ENCODE assay signal across 10 cellular contexts in genomic region chr19:19193926-19194325, GRCh38. TPM values are rescaled to one million over a fixed set of nuclear protein-coding genes. Genes with fewer than 3 reads are reported as not detected.
DNase-seq lines count a peak whose midpoint lies in the region; ATAC-seq and TF ChIP-seq lines count a peak whose summit lies in the region.
"Had no signal": no experiment of that assay in that cellular context is flagged by ENCODE, and none has a peak within 500 bp of the region (broad histone marks: within the 10 kb centered on the region; RNA-seq: fewer than 3 reads in every experiment).

No MANE protein-coding gene starts in this region.

- peak overlapping the region; percentile 96 for H3K4me3 Mint-ChIP-seq in endodermal cell

- H3K4me1 Mint-ChIP-seq in endodermal cell = peaks cover 8% of the 10 kb centered on the region

- peak overlapping the region; percentile 35 for H3K27ac Mint-ChIP-seq in endodermal cell

- no peaks in the 10 kb centered on the region for H3K27me3 ChIP-seq in heart left ventricle
- no peaks in the 10 kb centered on the region for H3K27me3 ChIP-seq in endodermal cell (ENCODE audit: control insufficient read depth, insufficient read depth, low read length, poor library complexity, severe bottlenecking)
- no peaks in the 10 kb centered on the region for H3K27me3 ChIP-seq in transverse colon

- TF ChIP-seq CTCF in heart left ventricle (IDR thresholded peaks at IDR 0.05) = no peak
- TF ChIP-seq CTCF in endodermal cell (conservative IDR thresholded peaks at IDR 0.05) = no peak
- no peak for TF ChIP-seq CTCF in transverse colon (IDR thresholded peaks at IDR 0.05)

- peaks cover 30% of the 10 kb centered on the region for H3K36me3 Mint-ChIP-seq in endodermal cell (ENCODE audit: low read depth)

- no peaks in the 10 kb centered on the region for H3K9me3 ChIP-seq in heart left ventricle
- no peaks in the 10 kb centered on the region for H3K9me3 ChIP-seq in endodermal cell (ENCODE audit: control insufficient read depth, low read length)
- H3K9me3 ChIP-seq in transverse colon = no peaks in the 10 kb centered on the region

- H3K27me3 Mint-ChIP-seq in endodermal cell (ENCODE audit: insufficient read depth) = no peaks in the 10 kb centered on the region

- no peak for TF ChIP-seq POLR2A in heart left ventricle (IDR thresholded peaks at IDR 0.05)
- TF ChIP-seq POLR2A in transverse colon (IDR thresholded peaks at IDR 0.05) = no peak

- H3K4me1 ChIP-seq in heart left ventricle (peaks cover 4 to 50% (median 36%) of the 10 kb centered on the region in 12 donors), endodermal cell (ENCODE audit: control insufficient read depth, insufficient read depth, low read length) (no peaks in the 10 kb centered on the region), transverse colon (peaks cover 6 to 48% (median 40%) of the 10 kb centered on the region in 4 donors)

- no peak overlapping the region for H3K9ac ChIP-seq in endodermal cell (ENCODE audit: extremely low read depth, low read length, poor library complexity, severe bottlenecking)

- DNase-seq in heart left ventricle = no peak
- no peak for DNase-seq in left cardiac atrium
- no peak for DNase-seq in endodermal cell
- no peak for DNase-seq in transverse colon
- DNase-seq in T1000 (lab: John Stamatoyannopoulos, UW) = no peak
- DNase-seq: central memory CD4-positive, alpha-beta T cell; stimulated activated naive CD4-positive, alpha-beta T cell treated with Interleukin-2 at 50 U/mL for 16 hours had no signal

- 44 to 59% (median 52%) methylated on average over 5 of the region's 5 CpGs for WGBS in heart left ventricle, 4 donors
- 89 to 91% methylated on average over 3 to 5 of the region's 5 CpGs for WGBS in endodermal cell (ENCODE audit: insufficient coverage in 1 of 2, insufficient read length in 1 of 2), 2 experiments
- 67 to 100% methylated on average over 1 to 5 of the region's 5 CpGs for WGBS in transverse colon (ENCODE audit: low coverage in 1 of 2), 2 donors

- H3K9me3 Mint-ChIP-seq in endodermal cell = no peaks in the 10 kb centered on the region

- in situ Hi-C loops in transverse colon (cut with MboI; ENCODE audit: low pct_ligation_motif_present in 1 of 4, low pct_unique_long_range_greater_than_20kb in 1 of 4, low sequenced_read_pairs in 3 of 4) = loop anchor here in 1 of 4 donors (25.0 kb wide), 1 partner anchor 293 kb away; no protein-coding TSS in a partner anchor

- ATAC-seq in heart left ventricle (no peak), left cardiac atrium (no peak), GM21723 (IDR thresholded peaks at IDR 0.05; ENCODE audit: unreplicated experiment) (no peak)

- H3K27ac ChIP-seq in heart left ventricle (peak overlapping the region in 11 of 12 donors; percentile 11 to 100 (median 100)), endodermal cell (ENCODE audit: low read depth, low read length) (no peak overlapping the region), transverse colon (peak overlapping the region; percentile 98 to 100 (median 99))

- peaks cover 0 to 40% (median 30%) of the 10 kb centered on the region in 9 donors for H3K36me3 ChIP-seq in heart left ventricle
- peaks cover 13% of the 10 kb centered on the region for H3K36me3 ChIP-seq in endodermal cell (ENCODE audit: control insufficient read depth, insufficient read depth, low read length)
- peaks cover 0 to 10% (median 3%) of the 10 kb centered on the region in 4 donors for H3K36me3 ChIP-seq in transverse colon

- intact Hi-C loops in heart left ventricle (cut with DNase I) = loop anchor here in 3 of 10 donors (2.0 to 10.0 kb wide), 3 partner anchors 127 to 301 kb away; partner anchors contain the start of genes MAU2 (in 3 of the 3) and SUGP1 (in 3 of the 3)
- intact Hi-C loops in left cardiac atrium (cut with DNase I) = loop anchor here in 1 of 2 donors (10.0 kb wide), 1 partner anchor 131 kb away; the partner anchor contains the start of genes MAU2 and SUGP1
- intact Hi-C loops in transverse colon (cut with DNase I; ENCODE audit: low total_unique reads) = no loop called here

- TF ChIP-seq EP300 in transverse colon (IDR thresholded peaks at IDR 0.05; ENCODE audit: low read depth) = no peak

- peak overlapping the region in 10 of 12 donors; percentile 63 to 100 (median 88) for H3K4me3 ChIP-seq in heart left ventricle
- H3K4me3 ChIP-seq in endodermal cell (ENCODE audit: low read length) = no peak overlapping the region
- H3K4me3 ChIP-seq in transverse colon = peak overlapping the region in 1 of 4 donors; percentile 89

RNA-seq across cellular contexts. Expression of gene RFXANK, which starts 1.9 kb away (rescaled TPM):
- 10 to 100 TPM; 26.5 to 45.7 (median 39.5) TPM for total RNA-seq in heart left ventricle
- polyA plus RNA-seq in heart left ventricle = 10 to 100 TPM; 55.2 to 71.9 TPM
- 10 to 100 TPM; 40.7 to 46.2 TPM for total RNA-seq in left cardiac atrium
- total RNA-seq in endodermal cell = 100 to 1,000 TPM; 117 to 122 TPM
- 85.2 TPM for polyA plus RNA-seq in endodermal cell (2013, experiment 1 of 2)
- polyA plus RNA-seq in endodermal cell (2013, experiment 2 of 2) = 71.0 TPM
- total RNA-seq in transverse colon = 10 to 100 TPM; 35.9 to 51.1 (median 48.6) TPM

RNA-seq across cellular contexts. Expression of gene BORCS8, which starts 2.0 kb away (rescaled TPM):
- total RNA-seq in heart left ventricle (10 to 100 TPM; 14.4 to 28.9 (median 22.7) TPM), left cardiac atrium (10 to 100 TPM; 20.1 to 24.0 TPM), endodermal cell (10 to 100 TPM; 22.6 to 34.3 TPM), transverse colon (100 to 1,000 TPM in 1 of 4 donors, 10 to 100 TPM in 3; 13.0 to 132 (median 26.6) TPM)
- polyA plus RNA-seq in heart left ventricle = 10 to 100 TPM; 19.6 to 23.4 TPM
- 18.4 TPM for polyA plus RNA-seq in endodermal cell (2013, experiment 1 of 2)
- 15.1 TPM for polyA plus RNA-seq in endodermal cell (2013, experiment 2 of 2)

RNA-seq across cellular contexts. Expression of gene NR2C2AP, which starts 9.3 kb away (rescaled TPM):
- total RNA-seq in heart left ventricle (10 to 100 TPM in 2 of 9 donors, 1 to 10 TPM in 7; 2.6 to 13.1 (median 5.7) TPM), left cardiac atrium (10 to 100 TPM in 1 of 2 donors, 1 to 10 TPM in 1; 9.4 to 11.2 TPM), endodermal cell (10 to 100 TPM; 14.7 to 17.2 TPM), transverse colon (10 to 100 TPM in 1 of 4 donors, 1 to 10 TPM in 3; 2.2 to 12.3 (median 6.4) TPM)
- polyA plus RNA-seq in heart left ventricle = 10 to 100 TPM in 1 of 2 donors, 1 to 10 TPM in 1; 6.7 to 26.2 TPM
- polyA plus RNA-seq in endodermal cell (2013, experiment 1 of 2) = 9.3 TPM
- 9.3 TPM for polyA plus RNA-seq in endodermal cell (2013, experiment 2 of 2)

RNA-seq across cellular contexts. Expression of gene NCAN, which starts 17.8 kb away (rescaled TPM):
- total RNA-seq in heart left ventricle (not detected), left cardiac atrium (not detected), endodermal cell (1 to 10 TPM in 1 of 2 donors, under 1 TPM in 1; 0.77 to 4.2 TPM), transverse colon (under 1 TPM in 1 of 4 donors, not detected in 3; 0.16 TPM)
- polyA plus RNA-seq in heart left ventricle = not detected
- polyA plus RNA-seq in endodermal cell (2013, experiment 1 of 2) = 12.7 TPM
- 11.5 TPM for polyA plus RNA-seq in endodermal cell (2013, experiment 2 of 2)
- total RNA-seq: M059J, mononuclear cell had no signal

RNA-seq across cellular contexts. Expression of gene MEF2B, which starts 23.9 kb away (rescaled TPM):
- total RNA-seq in heart left ventricle (under 1 TPM in 8 of 9 donors, not detected in 1; 0.23 to 0.92 (median 0.49) TPM), left cardiac atrium (under 1 TPM; 0.21 to 0.55 TPM), endodermal cell (1 to 10 TPM; 1.2 to 1.6 TPM), transverse colon (under 1 TPM in 1 of 4 donors, not detected in 3; 0.95 TPM)
- under 1 TPM; 0.23 to 0.33 TPM for polyA plus RNA-seq in heart left ventricle
- polyA plus RNA-seq in endodermal cell (2013, experiment 1 of 2) = 0.64 TPM
- 0.99 TPM for polyA plus RNA-seq in endodermal cell (2013, experiment 2 of 2)
